Comparison of ENCODE assay signal across 15 cellular contexts in genomic region chr12:27844427-27845090, GRCh38.
A peak's percentile ranks its signal among the peaks of the same experiment; 100 is the strongest.
DNase-seq lines count a peak whose midpoint lies in the region; ATAC-seq, FAIRE-seq and TF ChIP-seq lines count a peak whose summit lies in the region.
"Had no signal": no experiment of that assay in that cellular context is flagged by ENCODE, and none has a peak within 500 bp of the region (broad histone marks: within the 10 kb centered on the region; RNA-seq: fewer than 3 reads in every experiment).

No MANE protein-coding gene starts in this region.

- no peaks in the 10 kb centered on the region for H3K9me1 ChIP-seq in K562 (ENCODE audit: control insufficient read depth, insufficient read depth, low read length)

- no peaks in the 10 kb centered on the region for H3K79me2 ChIP-seq in K562 (ENCODE audit: control insufficient read depth, insufficient read depth, low read length)

- no peaks in the 10 kb centered on the region for H4K20me1 ChIP-seq in K562 (replicated peaks; ENCODE audit: control insufficient read depth, insufficient read depth, low read length)

- no peak for TF ChIP-seq RAD21 in K562 (CRISPR knock-in tag; conservative IDR thresholded peaks at IDR 0.05 in 1 of 2, IDR thresholded peaks at IDR 0.05 in 1 of 2)

- peaks cover 17 to 23% of the 10 kb centered on the region in 2 experiments; a peak in 4 of 5 replicates for H3K4me1 ChIP-seq in K562 (replicated peaks in 1 of 2; ENCODE audit: control insufficient read depth in 2 of 2, insufficient read depth in 2 of 2, low read length in 2 of 2)

- FAIRE-seq in K562 (lab: Jason Lieb, UNC) (no peak), urothelium cell line (lab: Jason Lieb, UNC) (no peak)
- FAIRE-seq: A549, small intestine had no signal

- in situ Hi-C loops in K562 (cut with MboI), result no loop called here

- ATAC-seq in Right ventricle myocardium inferior (peak; percentile 68), K562 (peak; percentile 55), left ventricle myocardium superior (peak; percentile 84), HG02973 (IDR thresholded peaks at IDR 0.05; ENCODE audit: unreplicated experiment) (no peak), left lobe of liver (no peak)
- ATAC-seq: A549; CD8-positive, alpha-beta T cell; T-helper 17 cell had no signal

- H3K27me3 ChIP-seq in K562 (ENCODE audit: control insufficient read depth in 2 of 2, insufficient read depth in 2 of 2, low read length in 2 of 2), result no peaks in the 10 kb centered on the region
- H3K27me3 ChIP-seq: stomach had no signal

- H3K27ac ChIP-seq in K562 (ENCODE audit: extremely low read depth, low read depth, low read length), result peak overlapping the region; percentile 51; the same call in 1 of the 3 replicates
- H3K27ac ChIP-seq: A549 had no signal

- intact Hi-C loops in Right ventricle myocardium inferior (cut with DNase I) (no loop called here), cardiac septum (cut with DNase I) (no loop called here), K562 (cut with micrococcal nuclease) (loop anchor here (10.0 kb wide), 1 partner anchor 100 kb away; no protein-coding TSS in a partner anchor), left ventricle myocardium superior (cut with micrococcal nuclease) (no loop called here)

- BruUV-seq in K562 (replicated peaks; lab: Mats Ljungman, UMichigan), result no TSS peak

- CTCF ChIA-PET in K562 (lab: Yijun Ruan, JAX; ENCODE audit: low intra/inter-chr PET ratio), result no interaction called here

- no peak for DNase-seq in Right ventricle myocardium inferior (ENCODE audit: missing footprints)
- DNase-seq in cardiac septum (ENCODE audit: low spot score), result no peak
- DNase-seq in K562 (ENCODE audit: extremely low read depth in 1 of 4, low spot score in 3 of 4), result no peak
- DNase-seq in left ventricle myocardium superior, result peak; percentile 32
- DNase-seq in urothelium cell line (ENCODE audit: low spot score), result peak; percentile 25
- no peak for DNase-seq in left lobe of liver (ENCODE audit: low spot score)
- no peak for DNase-seq in NCI-H1048 (lab: John Stamatoyannopoulos, UW)
- DNase-seq: activated naive CD8-positive, alpha-beta T cell treated with anti-CD3 and anti-CD28 coated beads for 36 hours; CD8-positive, alpha-beta T cell; small intestine; stomach; T-helper 17 cell had no signal

- peak overlapping the region; percentile 59 for H3K4me2 ChIP-seq in K562 (ENCODE audit: insufficient read depth, low read length)
- H3K4me2 ChIP-seq: A549 had no signal

- POLR2A ChIA-PET in K562 (lab: Yijun Ruan, JAX), result interaction anchor here (0.6 to 1.7 kb wide), 5 partner anchors 9 to 18 kb away, joined by 3 to 5 read pairs (median 3); no protein-coding TSS in a partner anchor

- peak overlapping the region; percentile 27 for H2AFZ ChIP-seq in K562 (ENCODE audit: low read depth, low read length)

- no peak for TF ChIP-seq EP300 in K562 (IDR thresholded peaks at IDR 0.05; ENCODE audit: low read length)

- TF ChIP-seq CTCF in K562 (IDR thresholded peaks at IDR 0.05 in 2 of 3, conservative IDR thresholded peaks at IDR 0.05 in 1 of 3; ENCODE audit: insufficient read depth in 2 of 3, low read depth in 1 of 3, low read length in 3 of 3), result no peak

- 45% methylated on average over 15 of the region's 15 CpGs for WGBS in K562 (ENCODE audit: insufficient coverage, low coverage, missing lambda C conversion rate)

- H3K9ac ChIP-seq in K562 (ENCODE audit: insufficient read depth in 1 of 2, low read depth in 2 of 2, low read length in 2 of 2), result peak overlapping the region; percentile 20 to 47; a peak in 2 of 4 replicates

- no peak for TF ChIP-seq POLR2A in K562 (conservative IDR thresholded peaks at IDR 0.05)

- H3K36me3 ChIP-seq in K562 (ENCODE audit: control insufficient read depth, insufficient read depth, low read length), result no peaks in the 10 kb centered on the region
- H3K36me3 ChIP-seq: stomach had no signal

- no peaks in the 10 kb centered on the region for H3K9me3 ChIP-seq in K562 (replicated peaks; ENCODE audit: control insufficient read depth, insufficient read depth, low read depth, low read length)
- H3K9me3 ChIP-seq: A549, stomach had no signal

- no peak overlapping the region for H3K4me3 ChIP-seq in K562
- H3K4me3 ChIP-seq: A549, lung had no signal

TF ChIP-seq in K562, 482 proteins besides CTCF, POLR2A, EP300 and RAD21 (continues in another document):
- TF ChIP-seq CHD4 (IDR thresholded peaks at IDR 0.05; ENCODE audit: insufficient read depth, insufficient replicate concordance, low read depth, low read length, poor library complexity, severe bottlenecking) (no peak), RBM17 (IDR thresholded peaks at IDR 0.05; ENCODE audit: borderline replicate concordance, low read depth, low read length) (no peak), RBM34 (IDR thresholded peaks at IDR 0.05; ENCODE audit: borderline replicate concordance, insufficient read depth, low read length) (no peak), ZNF124 (CRISPR knock-in tag; IDR thresholded peaks at IDR 0.05) (no peak), MECOM (CRISPR knock-in tag; IDR thresholded peaks at IDR 0.05) (no peak), MLLT1 (IDR thresholded peaks at IDR 0.05) (no peak), SPI1 (IDR thresholded peaks at IDR 0.05; ENCODE audit: borderline replicate concordance, low read depth, low read length) (no peak), ZNF668 (CRISPR knock-in tag; IDR thresholded peaks at IDR 0.05) (no peak), SMARCA5 (IDR thresholded peaks at IDR 0.05) (no peak), ZC3H4 (CRISPR knock-in tag; IDR thresholded peaks at IDR 0.05; ENCODE audit: borderline replicate concordance) (no peak), WHSC1 (IDR thresholded peaks at IDR 0.05; ENCODE audit: low read length) (no peak), MCM3 (IDR thresholded peaks at IDR 0.05) (no peak), NFATC3 (IDR thresholded peaks at IDR 0.05) (no peak), TFAM (CRISPR knock-in tag; conservative IDR thresholded peaks at IDR 0.05) (no peak), RFX5 (IDR thresholded peaks at IDR 0.05; ENCODE audit: low read depth, low read length) (no peak), ZNF197 (CRISPR knock-in tag; IDR thresholded peaks at IDR 0.05; ENCODE audit: low read depth) (no peak), PBX2 (CRISPR knock-in tag; IDR thresholded peaks at IDR 0.05; ENCODE audit: low read depth) (no peak), PBX2 (tag; conservative IDR thresholded peaks at IDR 0.05; ENCODE audit: low read depth) (no peak)
- TF ChIP-seq, protein P1, sequence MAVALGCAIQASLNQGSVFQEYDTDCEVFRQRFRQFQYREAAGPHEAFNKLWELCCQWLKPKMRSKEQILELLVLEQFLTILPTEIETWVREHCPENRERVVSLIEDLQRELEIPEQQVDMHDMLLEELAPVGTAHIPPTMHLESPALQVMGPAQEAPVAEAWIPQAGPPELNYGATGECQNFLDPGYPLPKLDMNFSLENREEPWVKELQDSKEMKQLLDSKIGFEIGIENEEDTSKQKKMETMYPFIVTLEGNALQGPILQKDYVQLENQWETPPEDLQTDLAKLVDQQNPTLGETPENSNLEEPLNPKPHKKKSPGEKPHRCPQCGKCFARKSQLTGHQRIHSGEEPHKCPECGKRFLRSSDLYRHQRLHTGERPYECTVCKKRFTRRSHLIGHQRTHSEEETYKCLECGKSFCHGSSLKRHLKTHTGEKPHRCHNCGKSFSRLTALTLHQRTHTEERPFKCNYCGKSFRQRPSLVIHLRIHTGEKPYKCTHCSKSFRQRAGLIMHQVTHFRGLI (CRISPR knock-in tag; IDR thresholded peaks at IDR 0.05), result no peak

Comparison
In these comparisons a context has a peak if more than half of its experiments do, and no peak if none do; other contexts are left out.
1. DNase-seq: peak in left ventricle myocardium superior (single experiment) and urothelium cell line (single experiment); none in Right ventricle myocardium inferior (single experiment), cardiac septum (single experiment), K562 (0 of 4), left lobe of liver (single experiment) and NCI-H1048 (single experiment).
2. ATAC-seq: peak in Right ventricle myocardium inferior (single experiment), K562 (single experiment) and left ventricle myocardium superior (single experiment); none in HG02973 (single experiment) and left lobe of liver (single experiment).